In the genomic region with DNA sequence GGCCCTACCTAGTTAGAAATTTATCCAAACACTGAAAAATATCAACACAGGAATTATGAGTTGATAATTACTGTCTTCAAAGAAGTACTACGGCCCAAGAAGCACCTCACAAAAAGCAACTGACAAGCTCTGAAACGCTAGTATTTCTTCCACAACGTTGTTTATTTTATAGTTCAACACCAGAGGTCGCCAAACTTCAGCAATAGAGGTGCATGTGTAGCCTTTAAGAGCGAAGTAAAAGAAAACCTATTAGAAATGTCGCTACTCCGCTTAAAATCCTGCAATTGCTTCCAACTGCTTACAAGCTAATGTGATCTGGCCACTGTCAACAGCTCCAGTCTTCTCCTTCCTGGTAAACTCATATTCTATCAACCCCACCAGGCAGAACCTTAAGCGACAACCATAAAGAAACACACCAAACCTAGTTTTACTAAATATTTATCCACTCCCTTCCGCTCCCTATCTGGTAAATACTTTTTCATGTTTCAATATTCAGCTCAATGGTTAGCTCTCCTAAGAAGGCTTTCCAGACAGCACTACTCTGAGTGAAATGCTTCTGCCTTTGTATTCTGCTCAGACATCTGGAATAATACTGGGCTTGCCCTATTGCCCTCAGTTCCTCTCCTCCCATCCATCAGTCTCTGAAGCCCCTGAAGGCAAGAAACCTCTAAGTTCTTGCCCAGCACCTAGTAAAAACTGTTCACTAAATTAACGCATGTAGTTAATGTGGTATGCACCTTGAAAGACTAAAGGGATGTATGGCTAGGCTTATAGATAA, we compare ENCODE assay signal across 8 cellular contexts.
DNase-seq lines count a peak whose midpoint lies in the region; ATAC-seq, FAIRE-seq and TF ChIP-seq lines count a peak whose summit lies in the region.

No MANE protein-coding gene starts in this region.

- H3K27ac ChIP-seq in VCaP (no peak overlapping the region), upper lobe of right lung (no peak overlapping the region)

- H3K4me1 Mint-ChIP-seq in endothelial cell (ENCODE audit: unreplicated experiment): peaks cover 2% of the 10 kb centered on the region

- no peaks in the 10 kb centered on the region for H3K9me3 ChIP-seq in upper lobe of right lung

- TF ChIP-seq POLR2A in H54 (IDR thresholded peaks at IDR 0.05; ENCODE audit: low read depth, low read length): no peak

- peak; percentile 81 for TF ChIP-seq CTCF in VCaP (conservative IDR thresholded peaks at IDR 0.05)
- peak; percentile 66 for TF ChIP-seq CTCF in endothelial cell (IDR thresholded peaks at IDR 0.05; ENCODE audit: unreplicated experiment)
- peak; percentile 71 for TF ChIP-seq CTCF in upper lobe of right lung (IDR thresholded peaks at IDR 0.05)

- DNase-seq in D341Med (ENCODE audit: low spot score) (peak; percentile 53), NCI-H2029 (lab: John Stamatoyannopoulos, UW) (peak; percentile 41), endothelial cell (ENCODE audit: low spot score) (peak; percentile 43), midbrain (lab: John Stamatoyannopoulos, UW) (peak; percentile 83), upper lobe of right lung (no peak), H54 (ENCODE audit: insufficient read length, low spot score) (no peak)

- H3K4me3 ChIP-seq in upper lobe of right lung: no peak overlapping the region

- H3K27ac Mint-ChIP-seq in endothelial cell (ENCODE audit: unreplicated experiment): no peak overlapping the region

- peak; percentile 55 for ATAC-seq in GM21526 (IDR thresholded peaks at IDR 0.05; ENCODE audit: low FRiP score, unreplicated experiment)
- peak; percentile 89 for ATAC-seq in upper lobe of right lung

- peaks cover 26% of the 10 kb centered on the region for H3K36me3 Mint-ChIP-seq in endothelial cell (ENCODE audit: low read depth, unreplicated experiment)

- H3K27me3 ChIP-seq in upper lobe of right lung: no peaks in the 10 kb centered on the region

- H3K4me3 Mint-ChIP-seq in endothelial cell (ENCODE audit: unreplicated experiment): no peak overlapping the region

- no peaks in the 10 kb centered on the region for H3K4me1 ChIP-seq in upper lobe of right lung

- no peaks in the 10 kb centered on the region for H3K9me3 Mint-ChIP-seq in endothelial cell (ENCODE audit: unreplicated experiment)

- H3K36me3 ChIP-seq in upper lobe of right lung: no peaks in the 10 kb centered on the region

- no peak for FAIRE-seq in H54 (lab: Jason Lieb, UNC)

- no peaks in the 10 kb centered on the region for H3K27me3 Mint-ChIP-seq in endothelial cell (ENCODE audit: unreplicated experiment)

- intact Hi-C loops in upper lobe of right lung (cut with DNase I): loop anchor here (10.0 kb wide), 1 partner anchor 293 kb away; no protein-coding TSS in a partner anchor

Comparison
In these comparisons a context has a peak if more than half of its experiments do, and no peak if none do; other contexts are left out.
1. DNase-seq: peak in D341Med (single experiment), NCI-H2029 (single experiment), endothelial cell (single experiment) and midbrain (single experiment); none in upper lobe of right lung (single experiment) and H54 (single experiment).
2. Peak in every context shown above with its lines, with median percentiles within 50 percentile points of each other: CTCF ChIP-seq.